14 cellular contexts compared by ENCODE assay signal in genomic region chr1:155071701-155072100, GRCh38. TPM values are rescaled to one million over a fixed set of nuclear protein-coding genes. Genes with fewer than 3 reads are reported as not detected.
DNase-seq lines count a peak whose midpoint lies in the region; ATAC-seq lines count a peak whose summit lies in the region.
"Had no signal": no experiment of that assay in that cellular context is flagged by ENCODE, and none has a peak within 500 bp of the region (broad histone marks: within the 10 kb centered on the region; RNA-seq: fewer than 3 reads in every experiment).

No MANE protein-coding gene starts in this region.

- peaks cover 9% of the 10 kb centered on the region for H3K36me3 Mint-ChIP-seq in activated CD4-positive, alpha-beta T cell treated with anti-CD3 and anti-CD28 coated beads, Interleukin-2, amount 10 ng/mL, durations not matched to agents 7 days and 5 days (ENCODE audit: low read depth)
- H3K36me3 Mint-ChIP-seq in T-helper 17 cell (ENCODE audit: low read depth) (peaks cover 6% of the 10 kb centered on the region), immature natural killer cell (peaks cover 0 to 3% (median 3%) of the 10 kb centered on the region in 3 donors)

- H3K4me3 ChIP-seq in subcutaneous abdominal adipose tissue (ENCODE audit: low read depth in 1 of 5, low read length in 5 of 5): peak overlapping the region in 1 of 5 donors; percentile 70

- CTCF ChIA-PET in activated CD4-positive, alpha-beta T cell treated with anti-CD3 and anti-CD28 coated beads, Interleukin-2, amount 10 ng/mL, durations not matched to agents 7 days and 5 days (lab: Charles Lee): interaction anchor here (0.6 to 1.6 kb wide), 9 partner anchors 10 to 432 kb away, joined by 3 to 7 read pairs (median 3); partner anchors contain the start of genes ADAM15 and LENEP

- peak overlapping the region; percentile 23 for H3K27ac ChIP-seq in subcutaneous abdominal adipose tissue (ENCODE audit: low read depth, low read length)
- H3K27ac ChIP-seq: right lobe of liver had no signal

- peaks cover 6% of the 10 kb centered on the region for H3K27me3 Mint-ChIP-seq in activated CD4-positive, alpha-beta T cell treated with anti-CD3 and anti-CD28 coated beads, Interleukin-2, amount 10 ng/mL, durations not matched to agents 7 days and 5 days
- H3K27me3 Mint-ChIP-seq in T-helper 17 cell: no peaks in the 10 kb centered on the region
- peaks cover 0 to 8% (median 7%) of the 10 kb centered on the region in 3 donors for H3K27me3 Mint-ChIP-seq in immature natural killer cell (ENCODE audit: low read depth in 3 of 3)

- no peak for ATAC-seq in T-helper 17 cell
- ATAC-seq in GM19467 (IDR thresholded peaks at IDR 0.05; ENCODE audit: unreplicated experiment): no peak
- ATAC-seq in HG03378 (IDR thresholded peaks at IDR 0.05; ENCODE audit: unreplicated experiment): no peak
- ATAC-seq in GM18873 (IDR thresholded peaks at IDR 0.05; ENCODE audit: low FRiP score, unreplicated experiment): no peak

- no peak for DNase-seq in activated CD4-positive, alpha-beta T cell treated with anti-CD3 and anti-CD28 coated beads, Interleukin-2, amount 10 ng/mL, durations not matched to agents 7 days and 5 days
- DNase-seq in activated CD4-positive, alpha-beta T cell treated with anti-CD3 and anti-CD28 coated beads, Interleukin-2, amount 50 U/mL, for 48 hours: no peak
- DNase-seq in T-helper 17 cell: no peak
- no peak for DNase-seq in immature natural killer cell
- DNase-seq: gastrocnemius medialis, NCI-H1048, T-helper 1 cell had no signal

- H3K9me3 Mint-ChIP-seq in activated CD4-positive, alpha-beta T cell treated with anti-CD3 and anti-CD28 coated beads, Interleukin-2, amount 10 ng/mL, durations not matched to agents 7 days and 5 days: no peaks in the 10 kb centered on the region
- H3K9me3 Mint-ChIP-seq in immature natural killer cell: peaks cover 0 to 1% (median 0%) of the 10 kb centered on the region in 6 donors

- H3K36me3 ChIP-seq in subcutaneous abdominal adipose tissue (ENCODE audit: control insufficient read depth in 5 of 5, insufficient read depth in 5 of 5, low read length in 5 of 5): peaks cover 0 to 9% (median 3%) of the 10 kb centered on the region in 5 donors
- H3K36me3 ChIP-seq: gastrocnemius medialis, right lobe of liver had no signal

- H3K9me3 ChIP-seq in T-helper 17 cell (ENCODE audit: control insufficient read depth, low read length, poor library complexity, severe bottlenecking): no peaks in the 10 kb centered on the region
- H3K9me3 ChIP-seq in subcutaneous abdominal adipose tissue (ENCODE audit: control insufficient read depth in 5 of 5, low read length in 5 of 5): no peaks in the 10 kb centered on the region
- H3K9me3 ChIP-seq: gastrocnemius medialis, right lobe of liver had no signal

- no peak overlapping the region for H3K4me3 Mint-ChIP-seq in activated CD4-positive, alpha-beta T cell treated with anti-CD3 and anti-CD28 coated beads, Interleukin-2, amount 10 ng/mL, durations not matched to agents 7 days and 5 days
- H3K4me3 Mint-ChIP-seq in T-helper 17 cell (peak overlapping the region; percentile 66), immature natural killer cell (peak overlapping the region; percentile 48 to 74 (median 59))

- no peaks in the 10 kb centered on the region for H3K27me3 ChIP-seq in subcutaneous abdominal adipose tissue (ENCODE audit: control insufficient read depth in 5 of 5, insufficient read depth in 4 of 5, low read length in 5 of 5)
- H3K27me3 ChIP-seq: gastrocnemius medialis, right lobe of liver had no signal

- H3K4me1 Mint-ChIP-seq in activated CD4-positive, alpha-beta T cell treated with anti-CD3 and anti-CD28 coated beads, Interleukin-2, amount 10 ng/mL, durations not matched to agents 7 days and 5 days: peaks cover 52% of the 10 kb centered on the region
- H3K4me1 Mint-ChIP-seq in T-helper 17 cell (peaks cover 33% of the 10 kb centered on the region), immature natural killer cell (peaks cover 16 to 28% of the 10 kb centered on the region in 2 donors)

- POLR2A ChIA-PET in activated CD4-positive, alpha-beta T cell treated with anti-CD3 and anti-CD28 coated beads, Interleukin-2, amount 10 ng/mL, durations not matched to agents 7 days and 5 days (lab: Charles Lee): no interaction called here

- H3K27ac Mint-ChIP-seq in activated CD4-positive, alpha-beta T cell treated with anti-CD3 and anti-CD28 coated beads, Interleukin-2, amount 10 ng/mL, durations not matched to agents 7 days and 5 days: peak overlapping the region; percentile 1
- H3K27ac Mint-ChIP-seq in T-helper 17 cell: no peak overlapping the region
- H3K27ac Mint-ChIP-seq in immature natural killer cell: peak overlapping the region in 4 of 6 donors; percentile 9 to 50 (median 28)

- H3K4me1 ChIP-seq in subcutaneous abdominal adipose tissue (ENCODE audit: control insufficient read depth in 5 of 5, insufficient read depth in 5 of 5, low read length in 5 of 5): peaks cover 0 to 20% (median 16%) of the 10 kb centered on the region in 5 donors

- H3K9ac ChIP-seq in subcutaneous abdominal adipose tissue (ENCODE audit: low read length in 5 of 5): peak overlapping the region in 2 of 5 donors; percentile 7 to 77

RNA-seq across cellular contexts. Expression of gene EFNA3, which starts 6.9 kb away (rescaled TPM):
- total RNA-seq in activated CD4-positive, alpha-beta T cell treated with anti-CD3 and anti-CD28 coated beads, Interleukin-2, amount 10 ng/mL, durations not matched to agents 7 days and 5 days: 1 to 10 TPM; 2.3 to 2.7 TPM
- total RNA-seq in T-helper 17 cell: 1 to 10 TPM in 1 of 2 donors, under 1 TPM in 1; 0.29 to 1.3 TPM
- 1 to 10 TPM in 1 of 3 donors, under 1 TPM in 2; 0.70 to 2.3 (median 0.94) TPM for polyA plus RNA-seq in immature natural killer cell

RNA-seq across cellular contexts. Expression of gene EFNA4, which starts 8.2 kb away (rescaled TPM):
- 1 to 10 TPM; 8.2 to 8.3 TPM for total RNA-seq in activated CD4-positive, alpha-beta T cell treated with anti-CD3 and anti-CD28 coated beads, Interleukin-2, amount 10 ng/mL, durations not matched to agents 7 days and 5 days
- total RNA-seq in T-helper 17 cell: 1 to 10 TPM; 2.6 to 4.9 TPM
- 1 to 10 TPM; 1.1 to 3.0 (median 2.6) TPM for polyA plus RNA-seq in immature natural killer cell

RNA-seq across cellular contexts. Expression of gene ADAM15, which starts 20.6 kb away (rescaled TPM):
- 10 to 100 TPM; 40.2 to 45.0 TPM for total RNA-seq in activated CD4-positive, alpha-beta T cell treated with anti-CD3 and anti-CD28 coated beads, Interleukin-2, amount 10 ng/mL, durations not matched to agents 7 days and 5 days
- total RNA-seq in T-helper 17 cell: 10 to 100 TPM; 30.3 to 33.8 TPM
- 10 to 100 TPM; 10.4 to 27.1 (median 24.3) TPM for polyA plus RNA-seq in immature natural killer cell

RNA-seq across cellular contexts. Expression of gene DCST1, which starts 38.1 kb away (rescaled TPM):
- not detected for total RNA-seq in activated CD4-positive, alpha-beta T cell treated with anti-CD3 and anti-CD28 coated beads, Interleukin-2, amount 10 ng/mL, durations not matched to agents 7 days and 5 days
- total RNA-seq in T-helper 17 cell: under 1 TPM; 0.23 to 0.57 TPM
- not detected for polyA plus RNA-seq in immature natural killer cell
- total RNA-seq: right lobe of liver had no signal
- polyA plus RNA-seq: adipose tissue, BJ had no signal

RNA-seq across cellular contexts. Expression of gene DCST2, which starts 38.1 kb away (rescaled TPM):
- total RNA-seq in activated CD4-positive, alpha-beta T cell treated with anti-CD3 and anti-CD28 coated beads, Interleukin-2, amount 10 ng/mL, durations not matched to agents 7 days and 5 days: under 1 TPM; 0.50 to 0.73 TPM
- 1 to 10 TPM in 1 of 2 donors, under 1 TPM in 1; 0.94 to 1.3 TPM for total RNA-seq in T-helper 17 cell
- polyA plus RNA-seq in immature natural killer cell: not detected
- total RNA-seq: gastrocnemius medialis had no signal
